1 cellular context compared by ENCODE assay signal in genomic region chr6:159693894-159694545, GRCh38.
TF ChIP-seq lines count a peak whose summit lies in the region.

No MANE protein-coding gene starts in this region.

TF ChIP-seq in HepG2, 621 proteins besides CTCF, POLR2A, EP300 and RAD21 (continued from another document and continues in another):
- TF ChIP-seq PRDM4 (CRISPR knock-in tag; IDR thresholded peaks at IDR 0.05; ENCODE audit: borderline replicate concordance) (no peak), ZNF737 (CRISPR knock-in tag; IDR thresholded peaks at IDR 0.05; ENCODE audit: borderline replicate concordance) (no peak), ZNF775 (CRISPR knock-in tag; IDR thresholded peaks at IDR 0.05; ENCODE audit: borderline replicate concordance) (no peak), ISX (CRISPR knock-in tag; conservative IDR thresholded peaks at IDR 0.05) (0 out of 2 replicates have a peak, but pooled peaks have one; percentile 56), TEF (CRISPR knock-in tag; IDR thresholded peaks at IDR 0.05) (peak; percentile 14; the same call in 1 of the 2 replicates), KAT7 (CRISPR knock-in tag; IDR thresholded peaks at IDR 0.05; ENCODE audit: borderline replicate concordance) (no peak; the same call in none of the 2 replicates), ZUFSP (CRISPR knock-in tag; IDR thresholded peaks at IDR 0.05; ENCODE audit: borderline replicate concordance) (no peak), ZNF652 (CRISPR knock-in tag; IDR thresholded peaks at IDR 0.05; ENCODE audit: borderline replicate concordance, low read depth) (no peak), ZNF335 (CRISPR knock-in tag; IDR thresholded peaks at IDR 0.05) (no peak), GMEB2 (CRISPR knock-in tag; IDR thresholded peaks at IDR 0.05; ENCODE audit: low read depth) (no peak), CBX1 (IDR thresholded peaks at IDR 0.05; ENCODE audit: low read depth) (no peak), ZNF746 (CRISPR knock-in tag; IDR thresholded peaks at IDR 0.05) (peak; percentile 11; the same call in 1 of the 2 replicates), ZNF296 (CRISPR knock-in tag; conservative IDR thresholded peaks at IDR 0.05) (no peak), ZNF572 (CRISPR knock-in tag; IDR thresholded peaks at IDR 0.05) (no peak), TCF7L2 (IDR thresholded peaks at IDR 0.05; ENCODE audit: low read depth, low read length) (no peak), RORA (CRISPR knock-in tag; IDR thresholded peaks at IDR 0.05) (0 out of 2 replicates have a peak, but pooled peaks have one; percentile 22), TRIM24 (CRISPR knock-in tag; IDR thresholded peaks at IDR 0.05) (no peak), ZFP1 (CRISPR knock-in tag; IDR thresholded peaks at IDR 0.05) (no peak; the same call in 1 of the 2 replicates), GLMP (CRISPR knock-in tag; IDR thresholded peaks at IDR 0.05; ENCODE audit: borderline replicate concordance) (no peak), ZNF232 (CRISPR knock-in tag; IDR thresholded peaks at IDR 0.05; ENCODE audit: borderline replicate concordance) (no peak), TGIF2 (CRISPR knock-in tag; IDR thresholded peaks at IDR 0.05) (no peak), SMAD3 (CRISPR knock-in tag; IDR thresholded peaks at IDR 0.05) (no peak), KLF6 (CRISPR knock-in tag; IDR thresholded peaks at IDR 0.05) (peak; percentile 28), GPBP1L1 (CRISPR knock-in tag; IDR thresholded peaks at IDR 0.05) (no peak), HOXA3 (CRISPR knock-in tag; IDR thresholded peaks at IDR 0.05) (no peak), ZXDC (CRISPR knock-in tag; IDR thresholded peaks at IDR 0.05) (no peak), FOXJ3 (CRISPR knock-in tag; IDR thresholded peaks at IDR 0.05; ENCODE audit: borderline replicate concordance) (peak; percentile 52; the same call in 1 of the 2 replicates), ZNF83 (CRISPR knock-in tag; IDR thresholded peaks at IDR 0.05; ENCODE audit: borderline replicate concordance) (no peak), FOXO1 (CRISPR knock-in tag; IDR thresholded peaks at IDR 0.05) (peak; percentile 90), ZSCAN5A (CRISPR knock-in tag; IDR thresholded peaks at IDR 0.05; ENCODE audit: borderline replicate concordance) (no peak), SOX6 (IDR thresholded peaks at IDR 0.05) (no peak), SOX6 (CRISPR knock-in tag; IDR thresholded peaks at IDR 0.05) (peak; percentile 41; the same call in 1 of the 2 replicates), ZFP62 (CRISPR knock-in tag; IDR thresholded peaks at IDR 0.05) (no peak), SMAD1 (CRISPR knock-in tag; IDR thresholded peaks at IDR 0.05; ENCODE audit: borderline replicate concordance, low read depth) (no peak), ZFP37 (CRISPR knock-in tag; IDR thresholded peaks at IDR 0.05; ENCODE audit: borderline replicate concordance) (0 out of 2 replicates have a peak, but pooled peaks have one; percentile 73), ADNP (CRISPR knock-in tag; IDR thresholded peaks at IDR 0.05) (no peak), ZNF326 (CRISPR knock-in tag; IDR thresholded peaks at IDR 0.05; ENCODE audit: borderline replicate concordance) (no peak), E2F2 (CRISPR knock-in tag; IDR thresholded peaks at IDR 0.05; ENCODE audit: borderline replicate concordance) (no peak), MXD1 (CRISPR knock-in tag; IDR thresholded peaks at IDR 0.05) (no peak), RXRB (CRISPR knock-in tag; IDR thresholded peaks at IDR 0.05; ENCODE audit: borderline replicate concordance) (peak; percentile 78; the same call in 1 of the 2 replicates), AKAP8 (CRISPR knock-in tag; IDR thresholded peaks at IDR 0.05) (no peak), NFE2L2 (IDR thresholded peaks at IDR 0.05; ENCODE audit: low read length) (no peak), ARNT (IDR thresholded peaks at IDR 0.05) (no peak), HMGXB3 (CRISPR knock-in tag; IDR thresholded peaks at IDR 0.05; ENCODE audit: borderline replicate concordance) (0 out of 2 replicates have a peak, but pooled peaks have one; percentile 19), BCL6 (CRISPR knock-in tag; IDR thresholded peaks at IDR 0.05) (peak; percentile 14; the same call in 1 of the 2 replicates), ZNF343 (CRISPR knock-in tag; IDR thresholded peaks at IDR 0.05) (no peak)
